13 cellular contexts compared by ENCODE assay signal in the genomic region with DNA sequence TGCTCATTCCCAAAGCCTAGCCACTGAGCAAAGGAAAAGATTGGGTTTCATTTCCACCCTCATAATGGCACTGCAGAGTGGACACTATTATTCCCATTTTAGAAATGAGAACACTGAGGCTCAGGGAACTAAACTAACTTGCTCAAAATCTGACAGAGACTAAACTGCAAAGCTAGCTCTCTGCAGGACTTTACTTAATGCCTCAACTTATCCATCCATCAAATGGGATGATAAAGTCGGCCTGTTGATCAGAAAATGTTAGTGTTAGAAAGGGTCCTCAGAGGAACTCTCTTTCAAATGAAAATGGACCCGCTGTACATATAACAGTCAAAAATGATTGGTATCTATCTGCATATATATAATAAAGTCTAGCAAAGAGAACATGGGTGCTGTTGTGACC.
DNase-seq lines count a peak whose midpoint lies in the region; ATAC-seq, FAIRE-seq and TF ChIP-seq lines count a peak whose summit lies in the region.
"Had no signal": no experiment of that assay in that cellular context is flagged by ENCODE, and none has a peak within 500 bp of the region (broad histone marks: within the 10 kb centered on the region; RNA-seq: fewer than 3 reads in every experiment).

No MANE protein-coding gene starts in this region.

- H3K4me2 ChIP-seq in HepG2 (ENCODE audit: low read depth, low read length), result no peak overlapping the region
- peak overlapping the region; percentile 79; the same call in 1 of the 2 replicates for H3K4me2 ChIP-seq in OCI-LY3 (ENCODE audit: low read length)
- H3K4me2 ChIP-seq: BLaER1 treated with 17β-estradiol and CSF1 and Interleukin-3, amounts not matched to agents 10 nM and 100 nM had no signal

- H3K27ac ChIP-seq in HepG2 (ENCODE audit: extremely low read length, insufficient read depth, low read length) (no peak overlapping the region), right lobe of liver (no peak overlapping the region), OCI-LY3 (ENCODE audit: low read length) (no peak overlapping the region), endodermal cell (ENCODE audit: low read depth, low read length) (no peak overlapping the region)
- H3K27ac ChIP-seq: BLaER1 treated with 17β-estradiol and CSF1 and Interleukin-3, amounts not matched to agents 10 nM and 100 nM had no signal

- no peak overlapping the region for H3K4me3 ChIP-seq in HepG2 (replicated peaks in 1 of 3; ENCODE audit: insufficient read depth in 1 of 3, low read depth in 2 of 3, low read length in 3 of 3)
- H3K4me3 ChIP-seq in right lobe of liver, result no peak overlapping the region
- peak overlapping the region; percentile 64; the same call in 1 of the 2 replicates for H3K4me3 ChIP-seq in OCI-LY3 (ENCODE audit: low read length)
- no peak overlapping the region for H3K4me3 ChIP-seq in adipocyte (ENCODE audit: low read length)
- no peak overlapping the region for H3K4me3 ChIP-seq in endodermal cell (ENCODE audit: low read length)
- H3K4me3 ChIP-seq: BLaER1 treated with 17β-estradiol and CSF1 and Interleukin-3, amounts not matched to agents 10 nM and 100 nM had no signal

- in situ Hi-C loops in HepG2 (cut with HindIII; ENCODE audit: extremely low pct_ligation_motif_present, low pct_unique_long_range_greater_than_20kb), result loop anchor here (5.0 to 25.0 kb wide), 3 partner anchors 410 to 1038 kb away; no protein-coding TSS in a partner anchor

- no peak overlapping the region for H3K9ac ChIP-seq in HepG2 (ENCODE audit: insufficient read depth, low read depth, low read length)
- 0 out of 2 replicates have a peak overlapping the region, but pooled peaks have one; percentile 32 for H3K9ac ChIP-seq in OCI-LY3 (ENCODE audit: low read length)
- H3K9ac ChIP-seq in adipocyte (ENCODE audit: low read length), result peak overlapping the region; percentile 56
- H3K9ac ChIP-seq in endodermal cell (ENCODE audit: extremely low read depth, low read length, poor library complexity, severe bottlenecking), result no peak overlapping the region
- H3K9ac ChIP-seq: BLaER1 treated with 17β-estradiol and CSF1 and Interleukin-3, amounts not matched to agents 10 nM and 100 nM had no signal

- TF ChIP-seq POLR2A in HepG2 (IDR thresholded peaks at IDR 0.05; ENCODE audit: insufficient read depth in 1 of 2, low read depth in 2 of 2, low read length in 2 of 2) (no peak), right lobe of liver (IDR thresholded peaks at IDR 0.05) (no peak)

- peaks cover 5% of the 10 kb centered on the region for H3K27me3 Mint-ChIP-seq in endodermal cell (ENCODE audit: insufficient read depth)

- no peaks in the 10 kb centered on the region for H3K79me2 ChIP-seq in HepG2 (ENCODE audit: insufficient read depth, low read length)
- H3K79me2 ChIP-seq in OCI-LY3 (ENCODE audit: low read length), result no peaks in the 10 kb centered on the region

- DNase-seq in HepG2 (ENCODE audit: low spot score) (no peak), right lobe of liver (no peak), adipocyte (ENCODE audit: low read depth) (no peak), dedifferentiated amniotic fluid mesenchymal stem cell (ENCODE audit: extremely low spot score) (no peak), endodermal cell (no peak)
- DNase-seq: DMS79 treated with DMSO at 0.1 percent for 48 hours, GF-D8, GOT3 had no signal

- H3K4me1 Mint-ChIP-seq in endodermal cell, result peaks cover 12% of the 10 kb centered on the region
- H3K4me1 Mint-ChIP-seq: B cell had no signal

- FAIRE-seq in HepG2 (lab: Jason Lieb, UNC), result no peak

- no peaks in the 10 kb centered on the region for H3K36me3 ChIP-seq in HepG2 (replicated peaks in 1 of 2; ENCODE audit: control insufficient read depth in 1 of 2, insufficient read depth in 2 of 2, low read length in 2 of 2)
- H3K36me3 ChIP-seq in right lobe of liver, result no peaks in the 10 kb centered on the region
- no peaks in the 10 kb centered on the region for H3K36me3 ChIP-seq in OCI-LY3 (replicated peaks; ENCODE audit: low read depth, low read length)
- no peaks in the 10 kb centered on the region for H3K36me3 ChIP-seq in adipocyte (ENCODE audit: control insufficient read depth, insufficient read depth, low read length, severe bottlenecking)
- no peaks in the 10 kb centered on the region for H3K36me3 ChIP-seq in endodermal cell (ENCODE audit: control insufficient read depth, insufficient read depth, low read length)
- H3K36me3 ChIP-seq: BLaER1 treated with 17β-estradiol and CSF1 and Interleukin-3, amounts not matched to agents 10 nM and 100 nM had no signal

- H4K20me1 ChIP-seq in HepG2 (ENCODE audit: insufficient read depth, low read length), result no peaks in the 10 kb centered on the region
- no peaks in the 10 kb centered on the region for H4K20me1 ChIP-seq in OCI-LY3 (ENCODE audit: insufficient read depth, low read length)
- H4K20me1 ChIP-seq: BLaER1 treated with 17β-estradiol and CSF1 and Interleukin-3, amounts not matched to agents 10 nM and 100 nM had no signal

- no peak overlapping the region for H3K4me3 Mint-ChIP-seq in endodermal cell
- H3K4me3 Mint-ChIP-seq: B cell had no signal

- no peaks in the 10 kb centered on the region for H3K36me3 Mint-ChIP-seq in endodermal cell (ENCODE audit: low read depth)
- H3K36me3 Mint-ChIP-seq: CD8-positive, alpha-beta T cell had no signal

- ATAC-seq in HepG2, result no peak
- no peak for ATAC-seq in right lobe of liver
- no peak for ATAC-seq in HG03025 (IDR thresholded peaks at IDR 0.05; ENCODE audit: low FRiP score, unreplicated experiment)

- no TSS peak for BruUV-seq in HepG2 (replicated peaks; lab: Mats Ljungman, UMichigan)

- H3K27ac Mint-ChIP-seq in endodermal cell, result no peak overlapping the region
- H3K27ac Mint-ChIP-seq: B cell; CD8-positive, alpha-beta T cell had no signal

- peaks cover 0 to 7% of the 10 kb centered on the region in 2 experiments; a peak in 1 of 5 replicates for H3K27me3 ChIP-seq in HepG2 (ENCODE audit: control insufficient read depth in 1 of 2, insufficient read depth in 2 of 2, low read length in 2 of 2)
- H3K27me3 ChIP-seq in right lobe of liver, result no peaks in the 10 kb centered on the region
- H3K27me3 ChIP-seq in OCI-LY3 (ENCODE audit: low read depth, low read length), result peaks cover 9% of the 10 kb centered on the region; the same call in 1 of the 2 replicates
- H3K27me3 ChIP-seq in adipocyte (replicated peaks; ENCODE audit: control insufficient read depth, insufficient read depth, low read length), result no peaks in the 10 kb centered on the region
- no peaks in the 10 kb centered on the region for H3K27me3 ChIP-seq in endodermal cell (ENCODE audit: control insufficient read depth, insufficient read depth, low read length, poor library complexity, severe bottlenecking)
- H3K27me3 ChIP-seq: BLaER1 treated with 17β-estradiol and CSF1 and Interleukin-3, amounts not matched to agents 10 nM and 100 nM had no signal

- no peaks in the 10 kb centered on the region for H3K9me3 Mint-ChIP-seq in endodermal cell
- H3K9me3 Mint-ChIP-seq: CD8-positive, alpha-beta T cell had no signal

- 3% methylated on average over 2 of the region's 2 CpGs for WGBS in HepG2 (ENCODE audit: low lambda C conversion rate)
- WGBS in right lobe of liver (ENCODE audit: insufficient coverage, low coverage, low lambda C conversion rate, missing lambda C conversion rate), result 76% methylated on average over 2 of the region's 2 CpGs
- 100% methylated on average over 1 of the region's 2 CpGs; no CpG with 5 or more reads in 1 of the 2 experiments for WGBS in endodermal cell (ENCODE audit: insufficient coverage in 1 of 2, insufficient read length in 1 of 2), 2 experiments

- TF ChIP-seq CTCF in HepG2 (CRISPR knock-in tag; IDR thresholded peaks at IDR 0.05) (no peak), right lobe of liver (IDR thresholded peaks at IDR 0.05) (no peak), OCI-LY3 (IDR thresholded peaks at IDR 0.05; ENCODE audit: low read depth, low read length) (no peak), endodermal cell (conservative IDR thresholded peaks at IDR 0.05) (no peak)

- H2AFZ ChIP-seq in HepG2 (ENCODE audit: low read length) (no peak overlapping the region), OCI-LY3 (ENCODE audit: low read depth, low read length) (0 out of 2 replicates have a peak overlapping the region, but pooled peaks have one; percentile 77)

- CTCF ChIA-PET in HepG2 (lab: Yijun Ruan, JAX; ENCODE audit: low intra/inter-chr PET ratio, low total read pairs), result interaction anchor here (0.7 to 1.6 kb wide), 5 partner anchors 408 to 1299 kb away, joined by 3 to 5 read pairs (median 3); no protein-coding TSS in a partner anchor

- no peak for TF ChIP-seq EP300 in HepG2 (IDR thresholded peaks at IDR 0.05; ENCODE audit: low read depth in 2 of 2, low read length in 2 of 2)
- no peak for TF ChIP-seq EP300 in HepG2 (CRISPR knock-in tag; IDR thresholded peaks at IDR 0.05; ENCODE audit: borderline replicate concordance)

- no peak for TF ChIP-seq RAD21 in HepG2 (CRISPR knock-in tag; IDR thresholded peaks at IDR 0.05)

- intact Hi-C loops in HepG2 (cut with micrococcal nuclease; ENCODE audit: unreplicated experiment) (no loop called here), right lobe of liver (cut with DNase I) (no loop called here)

- POLR2A ChIA-PET in HepG2 (lab: Yijun Ruan, JAX), result no interaction called here

- no peaks in the 10 kb centered on the region for H3K4me1 ChIP-seq in HepG2 (ENCODE audit: insufficient read depth, low read length)
- no peaks in the 10 kb centered on the region for H3K4me1 ChIP-seq in right lobe of liver
- H3K4me1 ChIP-seq in OCI-LY3 (ENCODE audit: low read length), result peaks cover 16% of the 10 kb centered on the region
- peaks cover 17% of the 10 kb centered on the region for H3K4me1 ChIP-seq in adipocyte (ENCODE audit: control insufficient read depth, insufficient read depth, low read length)
- H3K4me1 ChIP-seq in endodermal cell (ENCODE audit: control insufficient read depth, insufficient read depth, low read length), result no peaks in the 10 kb centered on the region

- H3K9me3 ChIP-seq in HepG2 (ENCODE audit: low read length), result no peaks in the 10 kb centered on the region
- H3K9me3 ChIP-seq in right lobe of liver, result no peaks in the 10 kb centered on the region
- no peaks in the 10 kb centered on the region for H3K9me3 ChIP-seq in OCI-LY3 (ENCODE audit: insufficient read depth, low read length)
- H3K9me3 ChIP-seq in adipocyte (ENCODE audit: control insufficient read depth, low read length), result peaks cover 28% of the 10 kb centered on the region
- no peaks in the 10 kb centered on the region for H3K9me3 ChIP-seq in endodermal cell (ENCODE audit: control insufficient read depth, low read length)

Comparison
In these comparisons a context has a peak if more than half of its experiments do, and no peak if none do; other contexts are left out.
1. H3K9ac ChIP-seq: peak in OCI-LY3 (single experiment) and adipocyte (single experiment); none in HepG2 (single experiment) and endodermal cell (single experiment).